17 cellular contexts compared by ENCODE assay signal in the genomic region with DNA sequence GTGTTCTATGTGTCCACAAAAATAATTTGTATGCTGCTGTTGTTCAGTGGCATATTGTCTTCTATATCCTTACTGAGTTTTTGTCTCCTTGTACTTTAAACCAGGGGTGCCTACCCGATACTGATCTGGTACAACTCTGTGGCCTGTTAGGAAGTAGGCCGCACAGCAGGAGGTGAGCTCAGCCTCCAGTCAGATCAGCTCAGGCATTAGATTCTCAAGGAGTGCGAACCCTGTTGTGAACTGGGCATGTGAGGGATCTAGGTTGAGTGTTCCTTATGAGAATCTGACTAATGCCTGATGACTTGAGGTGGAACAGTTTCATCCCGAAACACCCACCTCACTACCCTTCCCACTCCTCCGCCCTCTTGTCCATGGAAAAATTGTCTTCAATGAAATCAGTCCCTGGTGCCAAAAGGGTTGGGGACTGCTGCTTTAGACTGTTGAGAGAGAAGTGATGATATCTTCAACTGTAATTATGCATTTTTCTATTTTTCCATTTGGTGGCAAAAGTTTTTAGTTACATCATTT.
DNase-seq lines count a peak whose midpoint lies in the region; ATAC-seq and TF ChIP-seq lines count a peak whose summit lies in the region.
"Had no signal": no experiment of that assay in that cellular context is flagged by ENCODE, and none has a peak within 500 bp of the region (broad histone marks: within the 10 kb centered on the region; RNA-seq: fewer than 3 reads in every experiment).

No MANE protein-coding gene starts in this region.

- peaks cover 4% of the 10 kb centered on the region for H3K36me3 Mint-ChIP-seq in activated CD8-positive, alpha-beta T cell treated with anti-CD3 and anti-CD28 coated beads for 36 hours (ENCODE audit: low read depth)
- H3K36me3 Mint-ChIP-seq in activated CD8-positive, alpha-beta T cell treated with anti-CD3 and anti-CD28 coated beads, Interleukin-2, amount 10 ng/mL, durations not matched to agents 7 days and 5 days (ENCODE audit: low read depth): peaks cover 3% of the 10 kb centered on the region
- H3K36me3 Mint-ChIP-seq in chondrocyte (ENCODE audit: low read depth) (no peaks in the 10 kb centered on the region), osteocyte (ENCODE audit: unreplicated experiment) (no peaks in the 10 kb centered on the region)

- no peak for ATAC-seq in activated CD8-positive, alpha-beta T cell treated with anti-CD3 and anti-CD28 coated beads for 36 hours
- no peak for ATAC-seq in activated CD8-positive, alpha-beta T cell treated with anti-CD3 and anti-CD28 coated beads, Interleukin-2, amount 10 ng/mL, durations not matched to agents 7 days and 5 days
- ATAC-seq: HepG2, left colon had no signal

- peaks cover 1% of the 10 kb centered on the region for H3K9me3 Mint-ChIP-seq in activated CD8-positive, alpha-beta T cell treated with anti-CD3 and anti-CD28 coated beads for 36 hours
- no peaks in the 10 kb centered on the region for H3K9me3 Mint-ChIP-seq in activated CD8-positive, alpha-beta T cell treated with anti-CD3 and anti-CD28 coated beads, Interleukin-2, amount 10 ng/mL, durations not matched to agents 7 days and 5 days (ENCODE audit: insufficient read depth)
- H3K9me3 Mint-ChIP-seq in chondrocyte (ENCODE audit: low read depth) (no peaks in the 10 kb centered on the region), osteocyte (ENCODE audit: unreplicated experiment) (no peaks in the 10 kb centered on the region)

- H3K36me3 ChIP-seq in HEK293 (ENCODE audit: control insufficient read depth in 2 of 2, insufficient read depth in 1 of 2, low read length in 2 of 2): no peaks in the 10 kb centered on the region

- H3K9me3 ChIP-seq in HEK293 (ENCODE audit: control insufficient read depth, insufficient read depth, low read depth, low read length): no peaks in the 10 kb centered on the region
- H3K9me3 ChIP-seq: Caco-2 had no signal

- TF ChIP-seq CTCF in activated CD8-positive, alpha-beta T cell treated with anti-CD3 and anti-CD28 coated beads for 36 hours (IDR thresholded peaks at IDR 0.05): no peak
- TF ChIP-seq CTCF in HEK293 (tag by site-specific recombination; IDR thresholded peaks at IDR 0.05) (no peak), chondrocyte (IDR thresholded peaks at IDR 0.05) (no peak), osteocyte (IDR thresholded peaks at IDR 0.05) (no peak), lower leg skin (IDR thresholded peaks at IDR 0.05) (no peak)

- H3K4me1 ChIP-seq in HEK293 (ENCODE audit: control insufficient read depth, insufficient read depth, low read length): peaks cover 17% of the 10 kb centered on the region

- CTCF ChIA-PET in activated CD8-positive, alpha-beta T cell treated with anti-CD3 and anti-CD28 coated beads for 36 hours (lab: Charles Lee): interaction anchor here (1.0 to 1.6 kb wide), 2 partner anchors 10 to 68 kb away, joined by 3 to 4 read pairs; no protein-coding TSS in a partner anchor
- CTCF ChIA-PET in activated CD8-positive, alpha-beta T cell treated with anti-CD3 and anti-CD28 coated beads, Interleukin-2, amount 10 ng/mL, durations not matched to agents 7 days and 5 days (lab: Charles Lee): interaction anchor here (1.3 kb wide), 1 partner anchor 28 kb away, joined by 3 read pairs; no protein-coding TSS in a partner anchor
- CTCF ChIA-PET in HEK293 (lab: Yijun Ruan, JAX): interaction anchor here (0.5 to 1.7 kb wide), 4 partner anchors 9 to 690 kb away, joined by 3 to 4 read pairs (median 3); no protein-coding TSS in a partner anchor

- DNase-seq in activated CD8-positive, alpha-beta T cell treated with anti-CD3 and anti-CD28 coated beads for 36 hours: no peak
- DNase-seq in activated CD8-positive, alpha-beta T cell treated with anti-CD3 and anti-CD28 coated beads, Interleukin-2, amount 10 ng/mL, durations not matched to agents 7 days and 5 days: no peak
- DNase-seq in chondrocyte (ENCODE audit: low spot score): no peak
- no peak for DNase-seq in osteocyte (ENCODE audit: extremely low spot score, unreplicated experiment)
- no peak for DNase-seq in glomerular visceral epithelial cell (ENCODE audit: extremely low spot score)
- no peak for DNase-seq in lower leg skin (ENCODE audit: low spot score in 2 of 2)
- DNase-seq in COLO829 (ENCODE audit: low spot score): no peak
- DNase-seq: ACHN; Caco-2; erythroblast; left colon; NCI-H1048; NK-92 treated with Interleukin-12 subunit alpha and Interleukin-12 subunit beta, amount 100 ng/mL, for 24 hours; SHP77; T1000 had no signal

- intact Hi-C loops in activated CD8-positive, alpha-beta T cell treated with anti-CD3 and anti-CD28 coated beads for 36 hours (cut with micrococcal nuclease): no loop called here
- intact Hi-C loops in lower leg skin (cut with DNase I; ENCODE audit: low total_unique reads): no loop called here

- no peaks in the 10 kb centered on the region for H3K27me3 Mint-ChIP-seq in activated CD8-positive, alpha-beta T cell treated with anti-CD3 and anti-CD28 coated beads for 36 hours
- no peaks in the 10 kb centered on the region for H3K27me3 Mint-ChIP-seq in activated CD8-positive, alpha-beta T cell treated with anti-CD3 and anti-CD28 coated beads, Interleukin-2, amount 10 ng/mL, durations not matched to agents 7 days and 5 days (ENCODE audit: low read depth)
- no peaks in the 10 kb centered on the region for H3K27me3 Mint-ChIP-seq in chondrocyte (ENCODE audit: low read depth)
- H3K27me3 Mint-ChIP-seq in osteocyte (ENCODE audit: unreplicated experiment): no peaks in the 10 kb centered on the region

- H3K4me3 Mint-ChIP-seq in activated CD8-positive, alpha-beta T cell treated with anti-CD3 and anti-CD28 coated beads for 36 hours: no peak overlapping the region
- no peak overlapping the region for H3K4me3 Mint-ChIP-seq in activated CD8-positive, alpha-beta T cell treated with anti-CD3 and anti-CD28 coated beads, Interleukin-2, amount 10 ng/mL, durations not matched to agents 7 days and 5 days
- no peak overlapping the region for H3K4me3 Mint-ChIP-seq in chondrocyte (ENCODE audit: unreplicated experiment)
- no peak overlapping the region for H3K4me3 Mint-ChIP-seq in osteocyte (ENCODE audit: unreplicated experiment)

- H3K4me1 Mint-ChIP-seq in activated CD8-positive, alpha-beta T cell treated with anti-CD3 and anti-CD28 coated beads for 36 hours (ENCODE audit: low read depth): peaks cover 51% of the 10 kb centered on the region
- peaks cover 14% of the 10 kb centered on the region for H3K4me1 Mint-ChIP-seq in activated CD8-positive, alpha-beta T cell treated with anti-CD3 and anti-CD28 coated beads, Interleukin-2, amount 10 ng/mL, durations not matched to agents 7 days and 5 days (ENCODE audit: low read depth)
- H3K4me1 Mint-ChIP-seq in chondrocyte (ENCODE audit: low read depth) (peaks cover 45% of the 10 kb centered on the region), osteocyte (ENCODE audit: unreplicated experiment) (peaks cover 38% of the 10 kb centered on the region)

- no peak for TF ChIP-seq POLR2A in lower leg skin (IDR thresholded peaks at IDR 0.05)

- 96 to 98% methylated on average over 5 of the region's 5 CpGs for WGBS in lower leg skin, 2 donors

- H3K27ac ChIP-seq in HEK293 (ENCODE audit: extremely low read depth, low read depth, low read length): no peak overlapping the region

- H3K27ac Mint-ChIP-seq in activated CD8-positive, alpha-beta T cell treated with anti-CD3 and anti-CD28 coated beads for 36 hours: peak overlapping the region; percentile 86
- H3K27ac Mint-ChIP-seq in activated CD8-positive, alpha-beta T cell treated with anti-CD3 and anti-CD28 coated beads, Interleukin-2, amount 10 ng/mL, durations not matched to agents 7 days and 5 days: no peak overlapping the region
- peak overlapping the region; percentile 71 for H3K27ac Mint-ChIP-seq in chondrocyte (ENCODE audit: unreplicated experiment)
- H3K27ac Mint-ChIP-seq in osteocyte (ENCODE audit: unreplicated experiment): peak overlapping the region; percentile 48

- POLR2A ChIA-PET in activated CD8-positive, alpha-beta T cell treated with anti-CD3 and anti-CD28 coated beads for 36 hours (lab: Charles Lee): interaction anchor here (0.6 kb wide), 1 partner anchor 22 kb away, joined by 3 read pairs; no protein-coding TSS in a partner anchor
- POLR2A ChIA-PET in activated CD8-positive, alpha-beta T cell treated with anti-CD3 and anti-CD28 coated beads, Interleukin-2, amount 10 ng/mL, durations not matched to agents 7 days and 5 days (lab: Charles Lee): no interaction called here
- POLR2A ChIA-PET in HEK293 (lab: Yijun Ruan, JAX): no interaction called here

- H3K4me3 ChIP-seq in HEK293 (ENCODE audit: low read depth, low read length) (no peak overlapping the region), lower leg skin (ENCODE audit: low read depth, poor library complexity, severe bottlenecking) (no peak overlapping the region)

TF ChIP-seq in HEK293, 187 proteins besides CTCF, POLR2A, EP300 and RAD21 (continues in another document):
- TF ChIP-seq ZIC2 (tag by site-specific recombination; IDR thresholded peaks at IDR 0.05) (peak; percentile 61), YY2 (tag by site-specific recombination; IDR thresholded peaks at IDR 0.05) (no peak), IKZF3 (tag by site-specific recombination; IDR thresholded peaks at IDR 0.05) (peak; percentile 50; the same call in 1 of the 2 replicates), GFI1B (tag by site-specific recombination; IDR thresholded peaks at IDR 0.05) (no peak), EGR2 (tag by site-specific recombination; IDR thresholded peaks at IDR 0.05; ENCODE audit: low read depth) (peak; percentile 78), ZNF366 (tag by site-specific recombination; conservative IDR thresholded peaks at IDR 0.05) (peak; percentile 17; the same call in 1 of the 2 replicates), GLI2 (tag by site-specific recombination; IDR thresholded peaks at IDR 0.05; ENCODE audit: borderline replicate concordance, low read depth) (no peak)
- TF ChIP-seq, protein P1, sequence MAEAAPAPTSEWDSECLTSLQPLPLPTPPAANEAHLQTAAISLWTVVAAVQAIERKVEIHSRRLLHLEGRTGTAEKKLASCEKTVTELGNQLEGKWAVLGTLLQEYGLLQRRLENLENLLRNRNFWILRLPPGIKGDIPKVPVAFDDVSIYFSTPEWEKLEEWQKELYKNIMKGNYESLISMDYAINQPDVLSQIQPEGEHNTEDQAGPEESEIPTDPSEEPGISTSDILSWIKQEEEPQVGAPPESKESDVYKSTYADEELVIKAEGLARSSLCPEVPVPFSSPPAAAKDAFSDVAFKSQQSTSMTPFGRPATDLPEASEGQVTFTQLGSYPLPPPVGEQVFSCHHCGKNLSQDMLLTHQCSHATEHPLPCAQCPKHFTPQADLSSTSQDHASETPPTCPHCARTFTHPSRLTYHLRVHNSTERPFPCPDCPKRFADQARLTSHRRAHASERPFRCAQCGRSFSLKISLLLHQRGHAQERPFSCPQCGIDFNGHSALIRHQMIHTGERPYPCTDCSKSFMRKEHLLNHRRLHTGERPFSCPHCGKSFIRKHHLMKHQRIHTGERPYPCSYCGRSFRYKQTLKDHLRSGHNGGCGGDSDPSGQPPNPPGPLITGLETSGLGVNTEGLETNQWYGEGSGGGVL (tag by site-specific recombination; IDR thresholded peaks at IDR 0.05): peak; percentile 42
- TF ChIP-seq, protein P2, sequence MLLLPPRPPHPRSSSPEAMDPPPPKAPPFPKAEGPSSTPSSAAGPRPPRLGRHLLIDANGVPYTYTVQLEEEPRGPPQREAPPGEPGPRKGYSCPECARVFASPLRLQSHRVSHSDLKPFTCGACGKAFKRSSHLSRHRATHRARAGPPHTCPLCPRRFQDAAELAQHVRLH (tag by site-specific recombination; IDR thresholded peaks at IDR 0.05): no peak
